Comparison of ENCODE assay signal across 13 cellular contexts in genomic region chr17:80940171-80941123, GRCh38. TPM values are rescaled to one million over a fixed set of nuclear protein-coding genes. Genes with fewer than 3 reads are reported as not detected.
DNase-seq lines count a peak whose midpoint lies in the region; ATAC-seq and TF ChIP-seq lines count a peak whose summit lies in the region.
"Had no signal": no experiment of that assay in that cellular context is flagged by ENCODE, and none has a peak within 500 bp of the region (broad histone marks: within the 10 kb centered on the region; RNA-seq: fewer than 3 reads in every experiment).

No MANE protein-coding gene starts in this region.

- peaks cover 28% of the 10 kb centered on the region for H3K4me1 Mint-ChIP-seq in activated B cell treated with CpG ODN at 0.5 μM for 24 hours

- intact Hi-C loops in activated B cell treated with CpG ODN at 0.5 μM for 24 hours (cut with micrococcal nuclease): no loop called here
- intact Hi-C loops in posterior vena cava (cut with DNase I): no loop called here

- peaks cover 18% of the 10 kb centered on the region for H3K36me3 Mint-ChIP-seq in activated B cell treated with CpG ODN at 0.5 μM for 24 hours (ENCODE audit: low read depth)

- H3K27me3 Mint-ChIP-seq in activated B cell treated with CpG ODN at 0.5 μM for 24 hours: no peaks in the 10 kb centered on the region

- H3K9me3 Mint-ChIP-seq in activated B cell treated with CpG ODN at 0.5 μM for 24 hours: no peaks in the 10 kb centered on the region

- no peak for TF ChIP-seq CTCF in activated B cell treated with CpG ODN at 0.5 μM for 24 hours (IDR thresholded peaks at IDR 0.05)

- peak; percentile 60 for ATAC-seq in activated B cell treated with CpG ODN at 0.5 μM for 24 hours (ENCODE audit: low read depth)
- ATAC-seq in GM18511 (IDR thresholded peaks at IDR 0.05; ENCODE audit: unreplicated experiment): no peak
- no peak for ATAC-seq in HG03457 (IDR thresholded peaks at IDR 0.05; ENCODE audit: unreplicated experiment)
- ATAC-seq: left cardiac atrium had no signal

- CTCF ChIA-PET in activated B cell treated with CpG ODN at 0.5 μM for 24 hours (lab: Charles Lee): interaction anchor here (0.9 kb wide), 1 partner anchor 14 kb away, joined by 4 read pairs; no protein-coding TSS in a partner anchor

- no peak overlapping the region for H3K4me3 Mint-ChIP-seq in activated B cell treated with CpG ODN at 0.5 μM for 24 hours

- POLR2A ChIA-PET in activated B cell treated with CpG ODN at 0.5 μM for 24 hours (lab: Charles Lee): interaction anchor here (0.7 to 1.7 kb wide), 3 partner anchors 10 to 30 kb away, joined by 5 read pairs; no protein-coding TSS in a partner anchor

- peak; percentile 32 for DNase-seq in COLO668 (lab: John Stamatoyannopoulos, UW; ENCODE audit: unreplicated experiment)
- peak; percentile 52 for DNase-seq in NAMALWA (ENCODE audit: low spot score)
- DNase-seq in activated B cell treated with CpG ODN at 0.5 μM for 24 hours: no peak
- DNase-seq in posterior vena cava (ENCODE audit: low spot score): peak; percentile 68
- no peak for DNase-seq in NCI-H1105 treated with DMSO at 0.1 percent for 48 hours (lab: John Stamatoyannopoulos, UW)
- DNase-seq: amygdala; IMR-90; left cardiac atrium; NCI-H1092; NCI-H446; stimulated activated CD4-positive, alpha-beta T cell treated with anti-CD3 and anti-CD28 coated beads, Interleukin-4, amount 100 ng/mL, for 4 hours had no signal

- peak overlapping the region; percentile 30 for H3K27ac Mint-ChIP-seq in activated B cell treated with CpG ODN at 0.5 μM for 24 hours

RNA-seq across cellular contexts. Expression of gene CHMP6, which starts 51.2 kb away (rescaled TPM):
- 35.1 and 36.6 TPM in 2 replicates for total RNA-seq in activated B cell treated with CpG ODN at 0.5 μM for 24 hours
- 10 to 100 TPM; 23.7 to 25.9 TPM for total RNA-seq in posterior vena cava

Comparison
In these comparisons a context has a peak if more than half of its experiments do, and no peak if none do; other contexts are left out.
1. DNase-seq: peak in COLO668 (single experiment), NAMALWA (single experiment) and posterior vena cava (single experiment); none in activated B cell treated with CpG ODN at 0.5 μM for 24 hours (single experiment) and NCI-H1105 treated with DMSO at 0.1 percent for 48 hours (single experiment).